Comparison of ENCODE assay signal across 1 cellular context in genomic region chr3:144162042-144162441, GRCh38.
TF ChIP-seq lines count a peak whose summit lies in the region.

No MANE protein-coding gene starts in this region.

TF ChIP-seq in HepG2, 621 proteins besides CTCF, POLR2A, EP300 and RAD21 (continued from another document and continues in another):
- TF ChIP-seq PRDM15 (CRISPR knock-in tag; IDR thresholded peaks at IDR 0.05), result no peak
- TF ChIP-seq GRHL1 (CRISPR knock-in tag; conservative IDR thresholded peaks at IDR 0.05), result no peak
- TF ChIP-seq FIP1L1 (IDR thresholded peaks at IDR 0.05; ENCODE audit: borderline replicate concordance, insufficient read depth, low read depth, low read length), result no peak
- no peak for TF ChIP-seq ZNF205 (CRISPR knock-in tag; IDR thresholded peaks at IDR 0.05)
- TF ChIP-seq MAZ (IDR thresholded peaks at IDR 0.05; ENCODE audit: borderline replicate concordance, low read depth, low read length), result no peak
- TF ChIP-seq MAZ (CRISPR knock-in tag; IDR thresholded peaks at IDR 0.05; ENCODE audit: low read depth), result no peak
- TF ChIP-seq POGZ (CRISPR knock-in tag; IDR thresholded peaks at IDR 0.05), result peak; percentile 58
- TF ChIP-seq SNAPC2 (CRISPR knock-in tag; IDR thresholded peaks at IDR 0.05), result no peak
- TF ChIP-seq ZNF557 (CRISPR knock-in tag; IDR thresholded peaks at IDR 0.05), result no peak
- no peak for TF ChIP-seq ZNF574 (CRISPR knock-in tag; IDR thresholded peaks at IDR 0.05)
- TF ChIP-seq NFE2L2 (IDR thresholded peaks at IDR 0.05; ENCODE audit: low read length), result no peak
- TF ChIP-seq ZSCAN20 (CRISPR knock-in tag; IDR thresholded peaks at IDR 0.05; ENCODE audit: borderline replicate concordance), result peak; percentile 79; the same call in 1 of the 2 replicates
- no peak for TF ChIP-seq ARID4A (CRISPR knock-in tag; IDR thresholded peaks at IDR 0.05; ENCODE audit: borderline replicate concordance)
- TF ChIP-seq NCOA1 (CRISPR knock-in tag; IDR thresholded peaks at IDR 0.05), result no peak
- TF ChIP-seq ZNF512 (CRISPR knock-in tag; IDR thresholded peaks at IDR 0.05), result no peak
- TF ChIP-seq CREBL2 (CRISPR knock-in tag; IDR thresholded peaks at IDR 0.05; ENCODE audit: borderline replicate concordance), result no peak
- no peak for TF ChIP-seq SOX6 (IDR thresholded peaks at IDR 0.05)
- peak; percentile 78 for TF ChIP-seq SOX6 (CRISPR knock-in tag; IDR thresholded peaks at IDR 0.05)
- TF ChIP-seq MTA1 (CRISPR knock-in tag; IDR thresholded peaks at IDR 0.05; ENCODE audit: borderline replicate concordance), result no peak
- TF ChIP-seq PRDM10 (CRISPR knock-in tag; IDR thresholded peaks at IDR 0.05; ENCODE audit: low read depth), result no peak
- no peak for TF ChIP-seq ZNF552 (CRISPR knock-in tag; IDR thresholded peaks at IDR 0.05; ENCODE audit: borderline replicate concordance)
- TF ChIP-seq ZFX (CRISPR knock-in tag; IDR thresholded peaks at IDR 0.05; ENCODE audit: low read depth), result no peak
- no peak for TF ChIP-seq THRA (CRISPR knock-in tag; IDR thresholded peaks at IDR 0.05; ENCODE audit: borderline replicate concordance)
- TF ChIP-seq ZNF367 (CRISPR knock-in tag; IDR thresholded peaks at IDR 0.05; ENCODE audit: borderline replicate concordance), result no peak
- TF ChIP-seq KLF16 (CRISPR knock-in tag; IDR thresholded peaks at IDR 0.05), result 0 out of 4 replicates have a peak, but pooled peaks of 1 of the 2 experiments have one; percentile 45
- no peak for TF ChIP-seq JUN (CRISPR knock-in tag; IDR thresholded peaks at IDR 0.05)
- TF ChIP-seq ZKSCAN1 (IDR thresholded peaks at IDR 0.05; ENCODE audit: low read length), result no peak
- TF ChIP-seq KAT2B (IDR thresholded peaks at IDR 0.05; ENCODE audit: borderline replicate concordance, low read depth, low read length), result no peak
- TF ChIP-seq PLRG1 (conservative IDR thresholded peaks at IDR 0.05), result no peak
- no peak for TF ChIP-seq ZNF274 (CRISPR knock-in tag; IDR thresholded peaks at IDR 0.05)
- TF ChIP-seq HOXA5 (CRISPR knock-in tag; IDR thresholded peaks at IDR 0.05), result no peak
- TF ChIP-seq TAF15 (IDR thresholded peaks at IDR 0.05; ENCODE audit: low read depth, low read length, poor library complexity, severe bottlenecking), result no peak
- TF ChIP-seq AGO1 (IDR thresholded peaks at IDR 0.05; ENCODE audit: low read depth, low read length, poor library complexity, severe bottlenecking), result no peak
- no peak for TF ChIP-seq ZSCAN9 (CRISPR knock-in tag; IDR thresholded peaks at IDR 0.05; ENCODE audit: borderline replicate concordance)
- no peak for TF ChIP-seq RBM22 (optimal IDR thresholded peaks at IDR 0.05; ENCODE audit: low read length)
- no peak for TF ChIP-seq NBN (conservative IDR thresholded peaks at IDR 0.05)
- TF ChIP-seq XBP1 (CRISPR knock-in tag; IDR thresholded peaks at IDR 0.05), result no peak
- TF ChIP-seq PHF20 (CRISPR knock-in tag; IDR thresholded peaks at IDR 0.05), result no peak
- TF ChIP-seq ZNF180 (CRISPR knock-in tag; IDR thresholded peaks at IDR 0.05; ENCODE audit: borderline replicate concordance, low read depth), result no peak
- TF ChIP-seq ZNF513 (CRISPR knock-in tag; conservative IDR thresholded peaks at IDR 0.05), result no peak
- TF ChIP-seq SMYD3 (CRISPR knock-in tag; IDR thresholded peaks at IDR 0.05), result no peak
